Comparison of ENCODE assay signal across 17 cellular contexts in genomic region chr14:51566831-51567582, GRCh38.
DNase-seq lines count a peak whose midpoint lies in the region; ATAC-seq and TF ChIP-seq lines count a peak whose summit lies in the region.
"Had no signal": no experiment of that assay in that cellular context is flagged by ENCODE, and none has a peak within 500 bp of the region (broad histone marks: within the 10 kb centered on the region; RNA-seq: fewer than 3 reads in every experiment).

No MANE protein-coding gene starts in this region.

- DNase-seq in NCI-H2171 treated with DMSO at 0.1 percent for 48 hours (lab: John Stamatoyannopoulos, UW), result peak; percentile 16
- no peak for DNase-seq in NCI-H2171 (lab: John Stamatoyannopoulos, UW)
- peak; percentile 28 for DNase-seq in NCI-H510A (lab: John Stamatoyannopoulos, UW)
- peak; percentile 66 to 69 (median 67) for DNase-seq in immature natural killer cell
- no peak for DNase-seq in upper lobe of left lung
- DNase-seq in DMS79 treated with DMSO at 0.1 percent for 48 hours (lab: John Stamatoyannopoulos, UW), result no peak
- DNase-seq: activated CD4-positive, CD25-positive, alpha-beta regulatory T cell treated with anti-CD3 and anti-CD28 coated beads, Interleukin-2, amount 50 U/mL, for 72 hours; activated effector memory CD4-positive, alpha-beta T cell treated with Interleukin-2 at 50 U/mL for 16 hours; effector CD8-positive, alpha-beta T cell; HFFc6; mesendoderm; NCI-H1105; nucleus accumbens; stomach had no signal

- peak overlapping the region; percentile 53 to 72 (median 64) for H3K4me3 Mint-ChIP-seq in immature natural killer cell
- H3K4me3 Mint-ChIP-seq: CD4-positive, alpha-beta memory T cell; HFFc6 had no signal

- TF ChIP-seq POLR2A in upper lobe of left lung (IDR thresholded peaks at IDR 0.05), result no peak

- no peaks in the 10 kb centered on the region for H3K36me3 ChIP-seq in upper lobe of left lung
- H3K36me3 ChIP-seq: stomach had no signal

- peaks cover 0 to 6% (median 5%) of the 10 kb centered on the region in 3 donors for H3K27me3 Mint-ChIP-seq in immature natural killer cell (ENCODE audit: low read depth in 3 of 3)

- H3K27ac Mint-ChIP-seq in immature natural killer cell, result peak overlapping the region; percentile 41 to 88 (median 80)
- H3K27ac Mint-ChIP-seq: HFFc6 had no signal

- H3K27me3 ChIP-seq in upper lobe of left lung, result no peaks in the 10 kb centered on the region
- H3K27me3 ChIP-seq: stomach had no signal

- H3K36me3 Mint-ChIP-seq in immature natural killer cell, result peaks cover 0 to 4% (median 0%) of the 10 kb centered on the region in 3 donors
- H3K36me3 Mint-ChIP-seq: CD4-positive, alpha-beta memory T cell had no signal

- peak; percentile 58 for ATAC-seq in GM19463 (IDR thresholded peaks at IDR 0.05; ENCODE audit: unreplicated experiment)
- no peak for ATAC-seq in upper lobe of left lung (ENCODE audit: low FRiP score in 2 of 2)
- no peak for ATAC-seq in HG03196 (IDR thresholded peaks at IDR 0.05; ENCODE audit: unreplicated experiment)

- TF ChIP-seq EP300 in upper lobe of left lung (IDR thresholded peaks at IDR 0.05), result no peak

- no peak overlapping the region for H3K4me3 ChIP-seq in upper lobe of left lung
- H3K4me3 ChIP-seq: stomach had no signal

- H3K4me1 Mint-ChIP-seq in immature natural killer cell, result peaks cover 22 to 29% of the 10 kb centered on the region in 2 donors

- peaks cover 0 to 4% (median 0%) of the 10 kb centered on the region in 4 donors for H3K4me1 ChIP-seq in upper lobe of left lung
- H3K4me1 ChIP-seq: stomach had no signal

- TF ChIP-seq CTCF in upper lobe of left lung (IDR thresholded peaks at IDR 0.05), result no peak

- no peak overlapping the region for H3K27ac ChIP-seq in upper lobe of left lung
- H3K27ac ChIP-seq: stomach had no signal

- no peaks in the 10 kb centered on the region for H3K9me3 ChIP-seq in upper lobe of left lung
- H3K9me3 ChIP-seq: stomach had no signal

- 69 to 72% methylated on average over 6 of the region's 6 CpGs for WGBS in upper lobe of left lung, 2 donors

- no peaks in the 10 kb centered on the region for H3K9me3 Mint-ChIP-seq in immature natural killer cell
- H3K9me3 Mint-ChIP-seq: CD4-positive, alpha-beta memory T cell; HFFc6 had no signal

Comparison
In these comparisons a context has a peak if more than half of its experiments do, and no peak if none do; other contexts are left out.
1. DNase-seq: peak in NCI-H2171 treated with DMSO at 0.1 percent for 48 hours (single experiment), NCI-H510A (single experiment) and immature natural killer cell (3 of 3); none in NCI-H2171 (single experiment), upper lobe of left lung (0 of 2) and DMS79 treated with DMSO at 0.1 percent for 48 hours (single experiment).